8 cellular contexts compared by ENCODE assay signal in the genomic region with DNA sequence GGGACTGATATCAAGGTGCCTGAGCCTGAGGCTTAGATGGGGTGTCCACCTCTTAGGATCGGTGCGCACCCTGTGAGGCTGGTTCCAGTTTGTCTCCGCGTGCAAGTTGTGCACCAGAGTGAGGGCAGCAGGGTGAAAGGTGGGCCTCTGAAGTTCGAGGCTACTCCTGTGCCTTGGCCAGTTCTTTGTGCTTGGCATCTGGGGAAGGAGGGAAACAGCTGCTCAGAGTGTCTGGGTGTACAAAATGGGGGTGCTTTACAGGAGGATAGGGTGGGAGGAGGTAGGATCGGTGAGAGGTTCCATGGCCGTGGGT. TPM values are rescaled to one million over a fixed set of nuclear protein-coding genes. Genes with fewer than 3 reads are reported as not detected.
DNase-seq lines count a peak whose midpoint lies in the region; ATAC-seq and TF ChIP-seq lines count a peak whose summit lies in the region.

No MANE protein-coding gene starts in this region.

- ATAC-seq in HCT116, result no peak
- no peak for ATAC-seq in stimulated activated memory B cell treated with anti-CD40 and anti-IgM and Interleukin-4, amounts not matched to agents 10 μg/mL and 1 μg/mL and 100 μg/mL, for 72 hours
- ATAC-seq in HG02588 (IDR thresholded peaks at IDR 0.05; ENCODE audit: unreplicated experiment), result no peak

- H4K20me1 ChIP-seq in HCT116 (ENCODE audit: insufficient read depth), result no peaks in the 10 kb centered on the region

- DNase-seq in HCT116 (ENCODE audit: low read depth, low spot score) (no peak), NCI-H2171 (lab: John Stamatoyannopoulos, UW) (no peak), kidney glomerular epithelial cell (lab: John Stamatoyannopoulos, UW) (no peak)
- DNase-seq in activated CD4-positive, alpha-beta memory T cell treated with anti-CD3 and anti-CD28 coated beads, Interleukin-2, amount 10 ng/mL, durations not matched to agents 7 days and 5 days, result no peak
- no peak for DNase-seq in stimulated activated CD4-positive, alpha-beta T cell treated with anti-CD3 and anti-CD28 coated beads, Interleukin-1b, Interleukin-23, amount 100 ng/mL, for 48 hours

- peaks cover 64% of the 10 kb centered on the region for H3K4me1 Mint-ChIP-seq in activated CD4-positive, alpha-beta memory T cell treated with anti-CD3 and anti-CD28 coated beads, Interleukin-2, amount 10 ng/mL, durations not matched to agents 7 days and 5 days
- peaks cover 24% of the 10 kb centered on the region for H3K4me1 Mint-ChIP-seq in stimulated activated memory B cell treated with anti-CD40 and anti-IgM and Interleukin-4, amounts not matched to agents 10 μg/mL and 1 μg/mL and 100 μg/mL, for 72 hours

- no peaks in the 10 kb centered on the region for H3K27me3 ChIP-seq in HCT116 (ENCODE audit: insufficient read depth, low read length)
- peaks cover 6% of the 10 kb centered on the region for H3K27me3 ChIP-seq in iPS-15b (ENCODE audit: control insufficient read depth, insufficient read depth, low read length)

- POLR2A ChIA-PET in HCT116 (lab: Charles Lee), result no interaction called here
- POLR2A ChIA-PET in activated CD4-positive, alpha-beta memory T cell treated with anti-CD3 and anti-CD28 coated beads, Interleukin-2, amount 10 ng/mL, durations not matched to agents 7 days and 5 days (lab: Charles Lee), result interaction anchor here (0.5 to 4.8 kb wide), 2 partner anchors 11 to 102 kb away, joined by 3 to 29 read pairs; no protein-coding TSS in a partner anchor

- peak overlapping the region; percentile 92 for H3K4me2 ChIP-seq in HCT116 (ENCODE audit: low read length)

- intact Hi-C loops in HCT116 (cut with micrococcal nuclease), result no loop called here

- no peaks in the 10 kb centered on the region for H3K9me3 Mint-ChIP-seq in activated CD4-positive, alpha-beta memory T cell treated with anti-CD3 and anti-CD28 coated beads, Interleukin-2, amount 10 ng/mL, durations not matched to agents 7 days and 5 days
- no peaks in the 10 kb centered on the region for H3K9me3 Mint-ChIP-seq in stimulated activated memory B cell treated with anti-CD40 and anti-IgM and Interleukin-4, amounts not matched to agents 10 μg/mL and 1 μg/mL and 100 μg/mL, for 72 hours

- TF ChIP-seq CTCF in HCT116 (IDR thresholded peaks at IDR 0.05 in 2 of 3, conservative IDR thresholded peaks at IDR 0.05 in 1 of 3; ENCODE audit: borderline replicate concordance in 1 of 3, insufficient read depth in 1 of 3, low read depth in 2 of 3, low read length in 2 of 3), result no peak

- RAD21 ChIA-PET in HCT116 (lab: Charles Lee; ENCODE audit: low non-redundant PET in 1 of 2, low total read pairs in 2 of 2, uncharacterized antibody in 2 of 2, unreplicated experiment in 2 of 2), result no interaction called here

- H3K36me3 Mint-ChIP-seq in activated CD4-positive, alpha-beta memory T cell treated with anti-CD3 and anti-CD28 coated beads, Interleukin-2, amount 10 ng/mL, durations not matched to agents 7 days and 5 days (ENCODE audit: low read depth), result peaks cover 26% of the 10 kb centered on the region
- H3K36me3 Mint-ChIP-seq in stimulated activated memory B cell treated with anti-CD40 and anti-IgM and Interleukin-4, amounts not matched to agents 10 μg/mL and 1 μg/mL and 100 μg/mL, for 72 hours, result peaks cover 15% of the 10 kb centered on the region

- BruUV-seq in HCT116 (replicated peaks; lab: Mats Ljungman, UMichigan), result no TSS peak

- peaks cover 32% of the 10 kb centered on the region for H3K79me2 ChIP-seq in HCT116 (ENCODE audit: insufficient read depth, low read length)

- peak overlapping the region; percentile 92 for H3K4me3 Mint-ChIP-seq in activated CD4-positive, alpha-beta memory T cell treated with anti-CD3 and anti-CD28 coated beads, Interleukin-2, amount 10 ng/mL, durations not matched to agents 7 days and 5 days
- H3K4me3 Mint-ChIP-seq in stimulated activated memory B cell treated with anti-CD40 and anti-IgM and Interleukin-4, amounts not matched to agents 10 μg/mL and 1 μg/mL and 100 μg/mL, for 72 hours, result peak overlapping the region; percentile 85

- H3K9me3 ChIP-seq in HCT116 (ENCODE audit: control insufficient read depth in 1 of 2, insufficient read depth in 1 of 2, low read depth in 1 of 2, low read length in 2 of 2) (no peaks in the 10 kb centered on the region), iPS-15b (ENCODE audit: control insufficient read depth, insufficient read depth, low read length) (no peaks in the 10 kb centered on the region)

- no peaks in the 10 kb centered on the region for H3K27me3 Mint-ChIP-seq in activated CD4-positive, alpha-beta memory T cell treated with anti-CD3 and anti-CD28 coated beads, Interleukin-2, amount 10 ng/mL, durations not matched to agents 7 days and 5 days
- H3K27me3 Mint-ChIP-seq in stimulated activated memory B cell treated with anti-CD40 and anti-IgM and Interleukin-4, amounts not matched to agents 10 μg/mL and 1 μg/mL and 100 μg/mL, for 72 hours, result no peaks in the 10 kb centered on the region

- TF ChIP-seq POLR2A in HCT116 (IDR thresholded peaks at IDR 0.05; ENCODE audit: borderline replicate concordance, extremely low read depth, insufficient read depth, insufficient read length), result no peak

- H3K4me3 ChIP-seq in HCT116 (replicated peaks in 1 of 2; ENCODE audit: low read depth in 1 of 2, low read length in 2 of 2), result peak overlapping the region; percentile 66 to 95
- peak overlapping the region; percentile 88 for H3K4me3 ChIP-seq in iPS-15b (ENCODE audit: low read depth, low read length)

- TF ChIP-seq RAD21 in HCT116 (IDR thresholded peaks at IDR 0.05; ENCODE audit: low read depth), result no peak

- H3K4me1 ChIP-seq in HCT116 (ENCODE audit: control insufficient read depth in 1 of 2, insufficient read depth in 2 of 2, low read length in 2 of 2), result peaks cover 5 to 24% of the 10 kb centered on the region in 2 experiments; a peak in 3 of 4 replicates
- no peaks in the 10 kb centered on the region for H3K4me1 ChIP-seq in iPS-15b (ENCODE audit: control insufficient read depth, insufficient read depth, low read length)

- peak overlapping the region; percentile 40; the same call in 1 of the 2 replicates for H3K27ac ChIP-seq in HCT116 (ENCODE audit: low read depth, low read length)

- H2AFZ ChIP-seq in HCT116 (ENCODE audit: low read depth, low read length, poor library complexity, severe bottlenecking), result no peak overlapping the region

- H3K9ac ChIP-seq in HCT116 (ENCODE audit: low read length), result peak overlapping the region; percentile 81
- H3K9ac ChIP-seq in iPS-15b (ENCODE audit: low read depth, low read length), result peak overlapping the region; percentile 39

- CTCF ChIA-PET in HCT116 (lab: Charles Lee), result no interaction called here
- CTCF ChIA-PET in activated CD4-positive, alpha-beta memory T cell treated with anti-CD3 and anti-CD28 coated beads, Interleukin-2, amount 10 ng/mL, durations not matched to agents 7 days and 5 days (lab: Charles Lee), result interaction anchor here (1.0 to 2.6 kb wide), 3 partner anchors 9 to 252 kb away, joined by 3 to 15 read pairs (median 5); partner anchors contain the start of gene EPHB3

- H3K36me3 ChIP-seq in HCT116 (ENCODE audit: control insufficient read depth in 1 of 2, insufficient read depth in 2 of 2, low read length in 2 of 2), result no peaks in the 10 kb centered on the region
- no peaks in the 10 kb centered on the region for H3K36me3 ChIP-seq in iPS-15b (ENCODE audit: control insufficient read depth, insufficient read depth, low read length)

- no peaks in the 10 kb centered on the region for H3K9me2 ChIP-seq in HCT116 (ENCODE audit: insufficient read depth)

- H3K27ac Mint-ChIP-seq in activated CD4-positive, alpha-beta memory T cell treated with anti-CD3 and anti-CD28 coated beads, Interleukin-2, amount 10 ng/mL, durations not matched to agents 7 days and 5 days, result peak overlapping the region; percentile 91
- peak overlapping the region; percentile 73 for H3K27ac Mint-ChIP-seq in stimulated activated memory B cell treated with anti-CD40 and anti-IgM and Interleukin-4, amounts not matched to agents 10 μg/mL and 1 μg/mL and 100 μg/mL, for 72 hours

TF ChIP-seq in HCT116, 20 proteins besides CTCF, POLR2A, EP300 and RAD21:
- no peak for TF ChIP-seq ATF3 (IDR thresholded peaks at IDR 0.05)
- no peak for TF ChIP-seq SIN3A (IDR thresholded peaks at IDR 0.05; ENCODE audit: low read depth)
- no peak for TF ChIP-seq TCF7L2 (IDR thresholded peaks at IDR 0.05; ENCODE audit: borderline replicate concordance, extremely low read depth, insufficient read depth, insufficient read length)
- TF ChIP-seq YY1 (IDR thresholded peaks at IDR 0.05; ENCODE audit: extremely low read depth, insufficient replicate concordance, low read depth, low read length), result no peak

RNA-seq across cellular contexts. Expression of gene VPS8, which starts 0.8 kb away (rescaled TPM):
- 37.6 TPM for total RNA-seq in HCT116 (2021; ENCODE audit: unreplicated experiment)
- 9.4 and 12.6 TPM in 2 replicates for polyA plus RNA-seq in HCT116 (2012)
- 10 to 100 TPM; 60.8 to 61.2 TPM for total RNA-seq in activated CD4-positive, alpha-beta memory T cell treated with anti-CD3 and anti-CD28 coated beads, Interleukin-2, amount 10 ng/mL, durations not matched to agents 7 days and 5 days
